19 cellular contexts compared by ENCODE assay signal in genomic region chr13:99892189-99892588, GRCh38.
DNase-seq lines count a peak whose midpoint lies in the region; ATAC-seq and TF ChIP-seq lines count a peak whose summit lies in the region.
"Had no signal": no experiment of that assay in that cellular context is flagged by ENCODE, and none has a peak within 500 bp of the region (broad histone marks: within the 10 kb centered on the region; RNA-seq: fewer than 3 reads in every experiment).

No MANE protein-coding gene starts in this region.

- no TSS peak for BruUV-seq in Panc1 (replicated peaks; lab: Mats Ljungman, UMichigan)

- H3K4me1 ChIP-seq in HEK293 (ENCODE audit: control insufficient read depth, insufficient read depth, low read length) (no peaks in the 10 kb centered on the region), Panc1 (ENCODE audit: control insufficient read depth, insufficient read depth, low read length) (no peaks in the 10 kb centered on the region; the same call in 1 of the 2 replicates), GM23248 (ENCODE audit: insufficient read depth) (no peaks in the 10 kb centered on the region)

- no peaks in the 10 kb centered on the region for H3K36me3 ChIP-seq in HEK293 (ENCODE audit: control insufficient read depth in 2 of 2, insufficient read depth in 1 of 2, low read length in 2 of 2)
- H3K36me3 ChIP-seq in Panc1 (ENCODE audit: control insufficient read depth, insufficient read depth, low read length): no peaks in the 10 kb centered on the region
- no peaks in the 10 kb centered on the region for H3K36me3 ChIP-seq in GM23248 (ENCODE audit: low read depth)

- in situ Hi-C loops in Panc1 (cut with HindIII; ENCODE audit: low pct_unique_long_range_greater_than_20kb, low sequenced_read_pairs): no loop called here
- in situ Hi-C loops in GM23248 (cut with MboI): no loop called here

- CTCF ChIA-PET in HEK293 (lab: Yijun Ruan, JAX) (interaction anchor here (1.9 kb wide), 1 partner anchor 9 kb away, joined by 4 read pairs; no protein-coding TSS in a partner anchor), Panc1 (lab: Charles Lee) (no interaction called here)
- CTCF ChIA-PET in activated naive CD4-positive, alpha-beta T cell treated with anti-CD3 and anti-CD28 coated beads, Interleukin-2, amount 10 ng/mL, durations not matched to agents 7 days and 5 days (lab: Charles Lee): no interaction called here

- H3K27me3 ChIP-seq in Panc1 (ENCODE audit: control insufficient read depth, insufficient read depth, low read length) (no peaks in the 10 kb centered on the region), GM23248 (replicated peaks; ENCODE audit: insufficient read depth) (peaks cover 47% of the 10 kb centered on the region)

- ATAC-seq in Panc1 (no peak; the same call in 1 of the 2 replicates), GM18861 (IDR thresholded peaks at IDR 0.05; ENCODE audit: unreplicated experiment) (no peak)
- ATAC-seq: activated naive CD4-positive, alpha-beta T cell treated with anti-CD3 and anti-CD28 coated beads, Interleukin-2, amount 50 U/mL, for 72 hours; left cardiac atrium had no signal

- no peak overlapping the region for H2AFZ ChIP-seq in GM23248

- no peaks in the 10 kb centered on the region for H3K79me2 ChIP-seq in GM23248 (ENCODE audit: insufficient read depth)

- peaks cover 2% of the 10 kb centered on the region for H3K36me3 Mint-ChIP-seq in activated naive CD4-positive, alpha-beta T cell treated with anti-CD3 and anti-CD28 coated beads, Interleukin-2, amount 10 ng/mL, durations not matched to agents 7 days and 5 days

- H3K27me3 Mint-ChIP-seq in activated naive CD4-positive, alpha-beta T cell treated with anti-CD3 and anti-CD28 coated beads, Interleukin-2, amount 10 ng/mL, durations not matched to agents 7 days and 5 days: peaks cover 51% of the 10 kb centered on the region

- WGBS in GM23248 (ENCODE audit: low coverage in 1 of 2, low lambda C conversion rate in 2 of 2, missing lambda C conversion rate in 2 of 2), 2 experiments: 61 to 67% methylated on average over 8 of the region's 8 CpGs

- no peaks in the 10 kb centered on the region for H3K9me2 ChIP-seq in GM23248 (ENCODE audit: insufficient read depth)

- H3K4me2 ChIP-seq in GM23248 (ENCODE audit: unreplicated experiment): no peak overlapping the region

- H3K9me3 ChIP-seq in HEK293 (ENCODE audit: control insufficient read depth, insufficient read depth, low read depth, low read length) (no peaks in the 10 kb centered on the region), Panc1 (ENCODE audit: control insufficient read depth, insufficient read depth, low read depth, low read length) (no peaks in the 10 kb centered on the region), GM23248 (ENCODE audit: low read depth) (no peaks in the 10 kb centered on the region)

- intact Hi-C loops in Panc1 (cut with micrococcal nuclease; ENCODE audit: unreplicated experiment): no loop called here

- no peak overlapping the region for H3K4me3 Mint-ChIP-seq in activated naive CD4-positive, alpha-beta T cell treated with anti-CD3 and anti-CD28 coated beads, Interleukin-2, amount 10 ng/mL, durations not matched to agents 7 days and 5 days
- H3K4me3 Mint-ChIP-seq: central memory CD8-positive, alpha-beta T cell had no signal

- TF ChIP-seq CTCF in HEK293 (tag by site-specific recombination; IDR thresholded peaks at IDR 0.05): no peak
- no peak for TF ChIP-seq CTCF in Panc1 (IDR thresholded peaks at IDR 0.05)

- H3K27ac Mint-ChIP-seq in activated naive CD4-positive, alpha-beta T cell treated with anti-CD3 and anti-CD28 coated beads, Interleukin-2, amount 10 ng/mL, durations not matched to agents 7 days and 5 days: no peak overlapping the region
- H3K27ac Mint-ChIP-seq: activated naive CD4-positive, alpha-beta T cell treated with anti-CD3 and anti-CD28 coated beads, Interleukin-2, amount 50 U/mL, for 72 hours; naive B cell had no signal

- no peak overlapping the region for H3K9ac ChIP-seq in GM23248

- POLR2A ChIA-PET in HEK293 (lab: Yijun Ruan, JAX): no interaction called here
- POLR2A ChIA-PET in Panc1 (lab: Charles Lee): interaction anchor here (0.5 kb wide), 1 partner anchor 108 kb away, joined by 18 read pairs; no protein-coding TSS in a partner anchor

- H3K4me3 ChIP-seq in HEK293 (ENCODE audit: low read depth, low read length) (no peak overlapping the region), Panc1 (ENCODE audit: low read depth in 2 of 2, low read length in 2 of 2) (peak overlapping the region in 1 of 2 experiments; percentile 17; a peak in 1 of 4 replicates), GM23248 (no peak overlapping the region)

- DNase-seq in DMS153 (lab: John Stamatoyannopoulos, UW): peak; percentile 58
- DNase-seq in Panc1 (ENCODE audit: low read depth, low spot score): no peak
- DNase-seq in iPS DF 4.7 (ENCODE audit: extremely low read depth, low spot score): peak; percentile 68
- DNase-seq in activated CD4-positive, alpha-beta T cell treated with anti-CD3 and anti-CD28 coated beads, Interleukin-2, amount 50 U/mL, for 48 hours: no peak
- DNase-seq in GM23248: no peak
- no peak for DNase-seq in activated naive CD4-positive, alpha-beta T cell treated with anti-CD3 and anti-CD28 coated beads, Interleukin-2, amount 10 ng/mL, durations not matched to agents 7 days and 5 days
- DNase-seq: activated CD8-positive, alpha-beta memory T cell treated with anti-CD3 and anti-CD28 coated beads, Interleukin-2, amount 50 U/mL, for 48 hours; AML-193; glutamatergic neuron; left cardiac atrium; naive B cell; NCI-H1436; stimulated activated CD4-positive, alpha-beta T cell treated with anti-CD3 and anti-CD28 coated beads, Interleukin-2, amount 100 ng/mL, for 24 hours; stimulated activated CD8-positive, alpha-beta memory T cell treated with anti-CD3 and anti-CD28 coated beads, Interleukin-4, amount 100 ng/mL, for 48 hours had no signal

- no peaks in the 10 kb centered on the region for H4K20me1 ChIP-seq in GM23248 (ENCODE audit: insufficient read depth)

- H3K27ac ChIP-seq in HEK293 (ENCODE audit: extremely low read depth, low read depth, low read length) (no peak overlapping the region), Panc1 (ENCODE audit: low read length) (0 out of 2 replicates have a peak overlapping the region, but pooled peaks have one; percentile 23), GM23248 (no peak overlapping the region)
- H3K27ac ChIP-seq: epithelial cell of prostate had no signal

- no peaks in the 10 kb centered on the region for H3K9me3 Mint-ChIP-seq in activated naive CD4-positive, alpha-beta T cell treated with anti-CD3 and anti-CD28 coated beads, Interleukin-2, amount 10 ng/mL, durations not matched to agents 7 days and 5 days
- H3K9me3 Mint-ChIP-seq: activated naive CD4-positive, alpha-beta T cell treated with anti-CD3 and anti-CD28 coated beads, Interleukin-2, amount 50 U/mL, for 72 hours; central memory CD8-positive, alpha-beta T cell; naive B cell had no signal

- peaks cover 17% of the 10 kb centered on the region for H3K4me1 Mint-ChIP-seq in activated naive CD4-positive, alpha-beta T cell treated with anti-CD3 and anti-CD28 coated beads, Interleukin-2, amount 10 ng/mL, durations not matched to agents 7 days and 5 days

- no peaks in the 10 kb centered on the region for H3F3A ChIP-seq in GM23248 (ENCODE audit: insufficient read depth)

TF ChIP-seq in HEK293, 187 proteins besides CTCF, POLR2A, EP300 and RAD21:
- TF ChIP-seq ZBTB44 (tag by site-specific recombination; IDR thresholded peaks at IDR 0.05) (peak; percentile 84), ZNF214 (tag by site-specific recombination; IDR thresholded peaks at IDR 0.05; ENCODE audit: borderline replicate concordance) (no peak)

Comparison
In these comparisons a context has a peak if more than half of its experiments do, and no peak if none do; other contexts are left out.
1. DNase-seq: peak in DMS153 (single experiment) and iPS DF 4.7 (single experiment); none in Panc1 (single experiment), activated CD4-positive, alpha-beta T cell treated with anti-CD3 and anti-CD28 coated beads, Interleukin-2, amount 50 U/mL, for 48 hours (0 of 2), GM23248 (single experiment) and activated naive CD4-positive, alpha-beta T cell treated with anti-CD3 and anti-CD28 coated beads, Interleukin-2, amount 10 ng/mL, durations not matched to agents 7 days and 5 days (single experiment).